Comparison of ENCODE assay signal across 12 cellular contexts in the genomic region with DNA sequence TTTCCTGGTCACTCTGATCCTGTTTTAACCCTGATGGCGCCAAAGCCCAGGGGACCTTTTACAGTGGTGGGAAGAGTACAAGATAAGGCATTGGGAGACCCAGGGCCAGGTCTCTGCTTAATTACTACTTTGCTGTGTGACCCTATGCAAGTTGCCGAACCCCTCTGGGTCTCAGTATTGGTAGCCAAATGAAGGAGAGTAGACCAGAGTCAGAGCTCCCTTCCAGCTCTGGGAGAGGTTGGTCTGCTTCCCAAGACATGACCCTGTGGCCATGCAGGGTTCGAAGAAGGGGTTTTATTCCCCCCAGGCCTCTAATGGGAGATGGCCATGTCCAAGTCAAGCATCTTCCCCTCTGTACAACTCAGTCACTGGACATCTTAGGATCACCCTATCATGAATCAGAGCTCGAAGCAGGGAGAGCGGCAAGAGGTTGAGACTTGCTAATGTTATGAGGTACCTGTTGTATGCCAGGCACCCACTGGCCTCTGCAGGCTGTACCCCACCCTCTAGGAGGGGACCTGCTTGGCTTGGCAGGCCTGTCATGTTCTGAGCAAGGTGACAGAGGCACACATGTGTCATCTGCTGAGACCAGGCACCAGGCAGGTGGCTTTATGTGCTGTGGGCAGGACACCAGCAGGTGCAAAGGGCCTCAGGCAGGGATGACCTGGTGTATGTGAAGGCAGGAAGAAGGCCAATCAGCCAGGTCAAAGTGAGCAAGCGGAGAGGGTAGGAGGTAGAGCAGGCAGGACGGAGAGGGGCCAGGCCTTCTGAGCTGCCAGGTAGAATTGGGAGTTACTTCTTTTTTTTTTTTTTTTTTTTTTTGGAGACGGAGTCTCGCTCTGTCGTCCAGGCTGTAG.
A peak's percentile ranks its signal among the peaks of the same experiment; 100 is the strongest.
DNase-seq lines count a peak whose midpoint lies in the region; FAIRE-seq and TF ChIP-seq lines count a peak whose summit lies in the region.
"Had no signal": no experiment of that assay in that cellular context is flagged by ENCODE, and none has a peak within 500 bp of the region (broad histone marks: within the 10 kb centered on the region; RNA-seq: fewer than 3 reads in every experiment).

No MANE protein-coding gene starts in this region.

- no TSS peak for BruUV-seq in Caco-2 (replicated peaks; lab: Mats Ljungman, UMichigan)

- no peak for TF ChIP-seq CTCF in Caco-2 (IDR thresholded peaks at IDR 0.05; ENCODE audit: insufficient read depth in 1 of 2, low read depth in 1 of 2, low read length in 1 of 2, severe bottlenecking in 1 of 2, unreplicated experiment in 1 of 2)
- no peak for TF ChIP-seq CTCF in astrocyte (IDR thresholded peaks at IDR 0.05; ENCODE audit: insufficient read depth, low read depth, low read length)
- no peak for TF ChIP-seq CTCF in liver (IDR thresholded peaks at IDR 0.05; ENCODE audit: low read depth, low read length, missing input control)
- no peak for TF ChIP-seq CTCF in glutamatergic neuron (IDR thresholded peaks at IDR 0.05; ENCODE audit: partially characterized antibody, unreplicated experiment)

- H3K4me1 Mint-ChIP-seq in Caco-2 (ENCODE audit: low read depth, unreplicated experiment) (peaks cover 37% of the 10 kb centered on the region), astrocyte (ENCODE audit: low read depth, unreplicated experiment) (peaks cover 51% of the 10 kb centered on the region), glutamatergic neuron (ENCODE audit: low read depth, unreplicated experiment) (peaks cover 5% of the 10 kb centered on the region)

- WGBS in liver: 93% methylated on average over 10 of the region's 10 CpGs

- peaks cover 65% of the 10 kb centered on the region for H3K36me3 Mint-ChIP-seq in Caco-2 (ENCODE audit: insufficient read depth, unreplicated experiment)
- peaks cover 10% of the 10 kb centered on the region for H3K36me3 Mint-ChIP-seq in astrocyte (ENCODE audit: low read depth, unreplicated experiment)
- peaks cover under 1% of the 10 kb centered on the region for H3K36me3 Mint-ChIP-seq in glutamatergic neuron (ENCODE audit: unreplicated experiment)

- no peak overlapping the region for H2AFZ ChIP-seq in astrocyte (ENCODE audit: low read depth, low read length)

- H3K36me3 ChIP-seq in Caco-2 (ENCODE audit: control insufficient read depth, insufficient read depth, low read length) (peaks cover 2% of the 10 kb centered on the region), astrocyte (ENCODE audit: insufficient read depth, low read length) (peaks cover 4% of the 10 kb centered on the region), liver (ENCODE audit: control insufficient read depth in 4 of 4, insufficient read depth in 3 of 4, low read depth in 1 of 4, low read length in 3 of 4) (peaks cover 0 to 2% (median 0%) of the 10 kb centered on the region in 4 donors), skeletal muscle satellite cell (ENCODE audit: insufficient read depth, low read length) (peaks cover 58% of the 10 kb centered on the region)

- no peaks in the 10 kb centered on the region for H4K20me1 ChIP-seq in astrocyte (ENCODE audit: insufficient read depth, low read length)

- DNase-seq in Caco-2 (no peak), astrocyte (ENCODE audit: low read depth) (no peak), cortex of kidney (lab: John Stamatoyannopoulos, UW) (no peak), glutamatergic neuron (no peak), CD1c-positive myeloid dendritic cell (ENCODE audit: extremely low spot score) (no peak), SIG-M5 treated with dmso at 0.1 percent for 504 hours (lab: John Stamatoyannopoulos, UW; ENCODE audit: unreplicated experiment) (no peak)
- DNase-seq: COR-L47, NCI-H82 had no signal

- no peaks in the 10 kb centered on the region for H3K27me3 ChIP-seq in Caco-2 (replicated peaks; ENCODE audit: control insufficient read depth, insufficient read depth, low read length)
- H3K27me3 ChIP-seq in astrocyte (ENCODE audit: insufficient read depth, low read length): no peaks in the 10 kb centered on the region
- no peaks in the 10 kb centered on the region for H3K27me3 ChIP-seq in liver (ENCODE audit: control insufficient read depth in 4 of 4, insufficient read depth in 4 of 4, low read length in 3 of 4)
- no peaks in the 10 kb centered on the region for H3K27me3 ChIP-seq in skeletal muscle satellite cell (ENCODE audit: control insufficient read depth, insufficient read depth, low read length)

- H3K27me3 Mint-ChIP-seq in Caco-2 (ENCODE audit: insufficient read depth, unreplicated experiment) (no peaks in the 10 kb centered on the region), astrocyte (ENCODE audit: low read depth, unreplicated experiment) (no peaks in the 10 kb centered on the region), glutamatergic neuron (ENCODE audit: unreplicated experiment) (peaks cover 9% of the 10 kb centered on the region)

- no peak overlapping the region for H3K4me3 Mint-ChIP-seq in Caco-2 (ENCODE audit: unreplicated experiment)
- H3K4me3 Mint-ChIP-seq in astrocyte (ENCODE audit: unreplicated experiment): peak overlapping the region; percentile 45
- H3K4me3 Mint-ChIP-seq in glutamatergic neuron (ENCODE audit: unreplicated experiment): no peak overlapping the region
- H3K4me3 Mint-ChIP-seq: neural crest cell had no signal

- H3K79me2 ChIP-seq in astrocyte (ENCODE audit: insufficient read depth, low read length): peaks cover 26% of the 10 kb centered on the region

- H3K9me3 ChIP-seq in Caco-2: no peaks in the 10 kb centered on the region
- H3K9me3 ChIP-seq in astrocyte (ENCODE audit: insufficient read depth, low read depth, low read length): no peaks in the 10 kb centered on the region
- H3K9me3 ChIP-seq in liver (ENCODE audit: control insufficient read depth in 4 of 4, low read length in 3 of 4): no peaks in the 10 kb centered on the region
- no peaks in the 10 kb centered on the region for H3K9me3 ChIP-seq in skeletal muscle satellite cell (replicated peaks; ENCODE audit: low read length)

- CTCF ChIA-PET in Caco-2 (lab: Charles Lee): no interaction called here

- H3K9ac ChIP-seq in astrocyte (ENCODE audit: low read length) (peak overlapping the region; percentile 90), liver (ENCODE audit: low read depth in 1 of 2, low read length in 2 of 2) (peak overlapping the region in 1 of 2 donors; percentile 40), skeletal muscle satellite cell (ENCODE audit: low read depth, low read length) (peak overlapping the region; percentile 89)

- H3K4me2 ChIP-seq in astrocyte (ENCODE audit: low read length) (peak overlapping the region; percentile 74), skeletal muscle satellite cell (ENCODE audit: low read length) (peak overlapping the region; percentile 37)

- H3K4me1 ChIP-seq in Caco-2: peaks cover 49% of the 10 kb centered on the region
- H3K4me1 ChIP-seq in astrocyte (ENCODE audit: insufficient read depth, low read length): peaks cover 66% of the 10 kb centered on the region
- H3K4me1 ChIP-seq in liver (ENCODE audit: control insufficient read depth in 4 of 4, insufficient read depth in 4 of 4, low read length in 3 of 4): peaks cover 35 to 82% (median 63%) of the 10 kb centered on the region in 4 donors
- peaks cover 64% of the 10 kb centered on the region for H3K4me1 ChIP-seq in skeletal muscle satellite cell (ENCODE audit: control insufficient read depth, insufficient read depth, low read length)

- no peaks in the 10 kb centered on the region for H3K9me3 Mint-ChIP-seq in Caco-2 (ENCODE audit: unreplicated experiment)
- no peaks in the 10 kb centered on the region for H3K9me3 Mint-ChIP-seq in astrocyte (ENCODE audit: unreplicated experiment)
- H3K9me3 Mint-ChIP-seq in glutamatergic neuron (ENCODE audit: unreplicated experiment): peaks cover 6% of the 10 kb centered on the region
- H3K9me3 Mint-ChIP-seq: neural crest cell had no signal

- no peak for FAIRE-seq in astrocyte (lab: Jason Lieb, UNC)
- FAIRE-seq: bronchial epithelial cell had no signal

- POLR2A ChIA-PET in Caco-2 (lab: Charles Lee): interaction anchor here (0.9 to 1.0 kb wide), 2 partner anchors 123 to 128 kb away, joined by 5 to 6 read pairs; partner anchors contain the start of gene DUSP1

- H3K27ac ChIP-seq in astrocyte (ENCODE audit: low read depth, low read length) (peak overlapping the region; percentile 100), liver (ENCODE audit: low read depth in 1 of 2, low read length in 2 of 2) (peak overlapping the region; percentile 87 to 96)

- TF ChIP-seq RAD21 in liver (IDR thresholded peaks at IDR 0.05): no peak

- peak overlapping the region; percentile 91 for H3K27ac Mint-ChIP-seq in Caco-2 (ENCODE audit: unreplicated experiment)
- peak overlapping the region; percentile 99 for H3K27ac Mint-ChIP-seq in astrocyte (ENCODE audit: unreplicated experiment)
- no peak overlapping the region for H3K27ac Mint-ChIP-seq in glutamatergic neuron (ENCODE audit: unreplicated experiment)

- intact Hi-C loops in Caco-2 (cut with micrococcal nuclease; ENCODE audit: unreplicated experiment): no loop called here

- H3K4me3 ChIP-seq in Caco-2 (ENCODE audit: low read depth, low read length): no peak overlapping the region
- no peak overlapping the region for H3K4me3 ChIP-seq in astrocyte (ENCODE audit: insufficient read depth, low read depth, low read length)
- no peak overlapping the region for H3K4me3 ChIP-seq in liver (ENCODE audit: low read depth in 1 of 3, low read length in 3 of 3)
- H3K4me3 ChIP-seq in skeletal muscle satellite cell (ENCODE audit: low read length): peak overlapping the region; percentile 6

TF ChIP-seq in liver, 16 proteins besides CTCF, POLR2A, EP300 and RAD21:
- TF ChIP-seq HNF4A (conservative IDR thresholded peaks at IDR 0.05) (peak in 1 of 2 donors; percentile 38), FOXA2 (IDR thresholded peaks at IDR 0.05) (no peak), RXRA (IDR thresholded peaks at IDR 0.05) (peak in 1 of 2 donors; percentile 28)
